8 cellular contexts compared by ENCODE assay signal in genomic region chr9:104808030-104808614, GRCh38. TPM values are rescaled to one million over a fixed set of nuclear protein-coding genes. Genes with fewer than 3 reads are reported as not detected.
A peak's percentile ranks its signal among the peaks of the same experiment; 100 is the strongest.
DNase-seq lines count a peak whose midpoint lies in the region; ATAC-seq, FAIRE-seq and TF ChIP-seq lines count a peak whose summit lies in the region.

No MANE protein-coding gene starts in this region.

- no peaks in the 10 kb centered on the region for H3K27me3 ChIP-seq in H7 (ENCODE audit: control insufficient read depth, insufficient read depth, low read length)
- no peaks in the 10 kb centered on the region for H3K27me3 ChIP-seq in H1 (replicated peaks in 1 of 4; ENCODE audit: control insufficient read depth in 3 of 4, extremely low read depth in 1 of 4, insufficient read depth in 3 of 4, low read length in 3 of 4)
- no peaks in the 10 kb centered on the region for H3K27me3 ChIP-seq in neural progenitor cell
- no peaks in the 10 kb centered on the region for H3K27me3 ChIP-seq in tibial nerve

- H3K23ac ChIP-seq in H1 (ENCODE audit: insufficient read length), result no peak overlapping the region

- H4K91ac ChIP-seq in H1 (replicated peaks; ENCODE audit: insufficient read length, low read length), result no peak overlapping the region

- H3K4me3 ChIP-seq in H7 (ENCODE audit: insufficient read depth, low read depth, low read length) (no peak overlapping the region), H1 (ENCODE audit: extremely low read depth in 1 of 4, insufficient read depth in 2 of 4, low read depth in 3 of 4, low read length in 4 of 4) (no peak overlapping the region), neural progenitor cell (no peak overlapping the region), tibial nerve (no peak overlapping the region)

- no peak for TF ChIP-seq EP300 in H1 (IDR thresholded peaks at IDR 0.05; ENCODE audit: borderline replicate concordance in 1 of 2, low read depth in 2 of 2, low read length in 2 of 2)
- TF ChIP-seq EP300 in tibial nerve (IDR thresholded peaks at IDR 0.05), result no peak

- no peak overlapping the region for H2AK5ac ChIP-seq in H1 (ENCODE audit: low read depth, low read length)

- peak; percentile 54 for DNase-seq in H7
- DNase-seq in NCI-H2196 (lab: John Stamatoyannopoulos, UW; ENCODE audit: unreplicated experiment), result peak; percentile 85
- DNase-seq in H1 (ENCODE audit: low read depth in 1 of 2, low spot score in 2 of 2), result peak in 1 of 2 experiments; percentile 59
- DNase-seq in neural progenitor cell (ENCODE audit: low spot score), result peak; percentile 40
- no peak for DNase-seq in effector memory CD8-positive, alpha-beta T cell
- DNase-seq in tibial nerve (ENCODE audit: low spot score in 2 of 2), result no peak
- no peak for DNase-seq in activated T-cell treated with anti-CD3 and anti-CD28 coated beads, Interleukin-2, amount 50 U/mL, for 48 hours

- no peak overlapping the region for H4K8ac ChIP-seq in H1 (ENCODE audit: extremely low read depth, insufficient read depth, low read length)

- peaks cover 21% of the 10 kb centered on the region for H3K36me3 Mint-ChIP-seq in neural progenitor cell
- peaks cover 27% of the 10 kb centered on the region for H3K36me3 Mint-ChIP-seq in effector memory CD8-positive, alpha-beta T cell (ENCODE audit: insufficient read depth)

- H3K4me1 ChIP-seq in H1 (replicated peaks in 1 of 4; ENCODE audit: control insufficient read depth in 3 of 4, insufficient read depth in 4 of 4, low read length in 3 of 4), result peaks cover 0 to 2% (median 0%) of the 10 kb centered on the region in 4 experiments; a peak in 3 of 7 replicates
- no peaks in the 10 kb centered on the region for H3K4me1 ChIP-seq in neural progenitor cell
- peaks cover 0 to 15% (median 3%) of the 10 kb centered on the region in 4 donors for H3K4me1 ChIP-seq in tibial nerve

- H3K56ac ChIP-seq in H1 (replicated peaks; ENCODE audit: insufficient read length, low read depth, low read length), result no peak overlapping the region

- H3K9me3 ChIP-seq in H1 (ENCODE audit: insufficient read depth in 2 of 2, low read depth in 1 of 2, low read length in 1 of 2) (no peaks in the 10 kb centered on the region), neural progenitor cell (ENCODE audit: low read depth) (no peaks in the 10 kb centered on the region), tibial nerve (no peaks in the 10 kb centered on the region)

- TF ChIP-seq POLR2A in H1 (IDR thresholded peaks at IDR 0.05; ENCODE audit: control extremely low read depth in 1 of 2, low read depth in 2 of 2, low read length in 2 of 2) (no peak), tibial nerve (IDR thresholded peaks at IDR 0.05) (no peak)

- no peak overlapping the region for H2BK5ac ChIP-seq in H1 (ENCODE audit: low read depth, low read length)

- no peaks in the 10 kb centered on the region for H3K4me1 Mint-ChIP-seq in neural progenitor cell
- H3K4me1 Mint-ChIP-seq in effector memory CD8-positive, alpha-beta T cell (ENCODE audit: low read depth in 2 of 2), result no peaks in the 10 kb centered on the region

- no peak overlapping the region for H2BK120ac ChIP-seq in H1 (replicated peaks; ENCODE audit: low read depth, low read length)

- H2BK20ac ChIP-seq in H1 (ENCODE audit: low read length), result no peak overlapping the region

- H3K79me1 ChIP-seq in H1 (ENCODE audit: low read depth, low read length), result no peaks in the 10 kb centered on the region

- no peak overlapping the region for H3K4ac ChIP-seq in H1 (replicated peaks; ENCODE audit: insufficient read length, low read depth, low read length)

- H3K4me3 Mint-ChIP-seq in neural progenitor cell, result no peak overlapping the region
- H3K4me3 Mint-ChIP-seq in effector memory CD8-positive, alpha-beta T cell, result no peak overlapping the region

- no peak for ATAC-seq in effector memory CD8-positive, alpha-beta T cell (replicated peaks)
- ATAC-seq in HG03442 (IDR thresholded peaks at IDR 0.05; ENCODE audit: unreplicated experiment), result no peak

- no peak overlapping the region for H3K27ac Mint-ChIP-seq in neural progenitor cell
- H3K27ac Mint-ChIP-seq in effector memory CD8-positive, alpha-beta T cell, result no peak overlapping the region

- POLR2A ChIA-PET in H1 (lab: Charles Lee; ENCODE audit: partially characterized antibody), result interaction anchor here (0.6 kb wide), 1 partner anchor 21 kb away, joined by 3 read pairs; no protein-coding TSS in a partner anchor

- H3F3A ChIP-seq in neural progenitor cell (ENCODE audit: low read depth), result no peaks in the 10 kb centered on the region

- no peaks in the 10 kb centered on the region for H3K23me2 ChIP-seq in H1 (ENCODE audit: low read depth, low read length)

- no peaks in the 10 kb centered on the region for H3K79me2 ChIP-seq in H1 (ENCODE audit: control insufficient read depth in 1 of 2, insufficient read depth in 2 of 2, low read length in 2 of 2)
- no peaks in the 10 kb centered on the region for H3K79me2 ChIP-seq in neural progenitor cell (ENCODE audit: low read depth)

- peaks cover 5% of the 10 kb centered on the region for H3K27me3 Mint-ChIP-seq in neural progenitor cell (ENCODE audit: insufficient read depth, low read depth)
- H3K27me3 Mint-ChIP-seq in effector memory CD8-positive, alpha-beta T cell, result no peaks in the 10 kb centered on the region

- no peak overlapping the region for H4K5ac ChIP-seq in H1 (ENCODE audit: insufficient read length, low read depth, low read length)

- H3K9ac ChIP-seq in H1 (replicated peaks in 1 of 4; ENCODE audit: extremely low read depth in 1 of 4, low read depth in 3 of 4, low read length in 3 of 4) (no peak overlapping the region), neural progenitor cell (no peak overlapping the region)

- no peaks in the 10 kb centered on the region for H3K36me3 ChIP-seq in H7 (replicated peaks; ENCODE audit: control insufficient read depth, insufficient read depth, low read length)
- peaks cover 0 to 29% (median 9%) of the 10 kb centered on the region in 4 experiments; a peak in 7 of 8 replicates for H3K36me3 ChIP-seq in H1 (ENCODE audit: control insufficient read depth in 2 of 4, insufficient read depth in 4 of 4, low read length in 3 of 4)
- no peaks in the 10 kb centered on the region for H3K36me3 ChIP-seq in neural progenitor cell
- peaks cover 0 to 96% (median 11%) of the 10 kb centered on the region in 3 donors for H3K36me3 ChIP-seq in tibial nerve

- H2AFZ ChIP-seq in H1 (ENCODE audit: low read length), result no peak overlapping the region
- no peak overlapping the region for H2AFZ ChIP-seq in neural progenitor cell (replicated peaks)

- H2BK12ac ChIP-seq in H1 (ENCODE audit: low read depth, low read length), result no peak overlapping the region

- TF ChIP-seq RAD21 in H1 (IDR thresholded peaks at IDR 0.05 in 1 of 2, conservative IDR thresholded peaks at IDR 0.05 in 1 of 2; ENCODE audit: low read depth in 2 of 2, low read length in 2 of 2), result peak; percentile 84 to 88

- H3K4me2 ChIP-seq in H1 (ENCODE audit: insufficient read depth in 1 of 2, low read depth in 2 of 2, low read length in 2 of 2) (no peak overlapping the region), neural progenitor cell (no peak overlapping the region)

- H2BK15ac ChIP-seq in H1 (ENCODE audit: low read length), result no peak overlapping the region

- no peak overlapping the region for H3K14ac ChIP-seq in H1 (ENCODE audit: insufficient read length)

- CTCF ChIA-PET in H1 (lab: Charles Lee; ENCODE audit: partially characterized antibody), result interaction anchor here (0.7 to 1.8 kb wide), 17 partner anchors 9 to 1174 kb away, joined by 3 to 8 read pairs (median 3); no protein-coding TSS in a partner anchor

- TF ChIP-seq CTCF in H1 (IDR thresholded peaks at IDR 0.05; ENCODE audit: control extremely low read depth in 1 of 3, insufficient read depth in 1 of 3, low read depth in 1 of 3, low read length in 3 of 3) (peak in 2 of 3 experiments; percentile 55 to 61; a peak in 3 of 4 replicates), neural progenitor cell (IDR thresholded peaks at IDR 0.05) (peak; percentile 43), tibial nerve (IDR thresholded peaks at IDR 0.05) (peak in 2 of 5 experiments; percentile 14 to 15)

- FAIRE-seq in H1 (lab: Jason Lieb, UNC), result no peak

- no peaks in the 10 kb centered on the region for H3K9me3 Mint-ChIP-seq in neural progenitor cell
- no peaks in the 10 kb centered on the region for H3K9me3 Mint-ChIP-seq in effector memory CD8-positive, alpha-beta T cell

- no peak overlapping the region for H3K18ac ChIP-seq in H1 (ENCODE audit: extremely low read depth, low read length)

- WGBS in H1 (ENCODE audit: extremely low coverage in 1 of 2, insufficient coverage in 1 of 2, insufficient read length in 1 of 2, insufficient replicate concordance in 2 of 2, low coverage in 1 of 2, low lambda C conversion rate in 2 of 2, missing lambda C conversion rate in 1 of 2), 2 experiments, result 81% methylated on average over 3 of the region's 3 CpGs; no CpG with 5 or more reads in 1 of the 2 experiments
- 42 to 46% methylated on average over 3 of the region's 3 CpGs for WGBS in tibial nerve, 2 donors

- H3K27ac ChIP-seq in H1 (ENCODE audit: low read depth, low read length) (no peak overlapping the region), neural progenitor cell (no peak overlapping the region), tibial nerve (no peak overlapping the region)

- H4K20me1 ChIP-seq in H1 (replicated peaks in 1 of 2; ENCODE audit: control insufficient read depth in 1 of 2, insufficient read depth in 2 of 2, low read length in 2 of 2), result no peaks in the 10 kb centered on the region
- no peaks in the 10 kb centered on the region for H4K20me1 ChIP-seq in neural progenitor cell (ENCODE audit: low read depth)

TF ChIP-seq in H1, 55 proteins besides CTCF, POLR2A, EP300 and RAD21 (continues in another document):
- TF ChIP-seq CTBP2 (IDR thresholded peaks at IDR 0.05; ENCODE audit: borderline replicate concordance, insufficient read depth, insufficient read length, low read length) (no peak), ZNF274 (IDR thresholded peaks at IDR 0.05; ENCODE audit: borderline replicate concordance, extremely low read depth, low read length) (no peak), SP4 (IDR thresholded peaks at IDR 0.05; ENCODE audit: low read length) (no peak), CHD1 (IDR thresholded peaks at IDR 0.05; ENCODE audit: low read depth, low read length) (no peak), CBX5 (IDR thresholded peaks at IDR 0.05; ENCODE audit: low read depth, low read length) (no peak), BRCA1 (IDR thresholded peaks at IDR 0.05; ENCODE audit: low read depth, low read length) (no peak)

RNA-seq across cellular contexts. Expression of gene NIPSNAP3B, which starts 44.2 kb away (rescaled TPM):
- total RNA-seq in H7 (2014; rRNA removed; shearing (Covaris generic)), result 0.59 and 0.81 TPM in 2 replicates
- total RNA-seq in H1 (2021; fragmentation: NEBNext Ultra II Directional; extraction: Animal tissue kit (Norgen Biotek cat#: 25700)), result 0.29 and 0.34 TPM in 2 replicates
- 0.14 and 0.20 TPM in 2 replicates for polyA plus RNA-seq in H1 (2011; rRNA removed)
- 0.21 TPM for polyA plus RNA-seq in H1 (2011; cell fraction: cytosol; rRNA removed)
- polyA plus RNA-seq in H1 (2011; cell fraction: nucleus; rRNA removed), result 0.14 TPM
- 0.39 to 0.43 TPM (median 0.42 TPM) in 3 of 4 replicates, not detected in the other for polyA plus RNA-seq in H1 (2012, experiment 1 of 2)
- polyA plus RNA-seq in H1 (2012, experiment 2 of 2), result not detected
- polyA plus RNA-seq in H1 (2013, experiment 1 of 2), result 0.32 TPM
- polyA plus RNA-seq in H1 (2013, experiment 2 of 2), result 0.29 TPM
- 0.09 and 0.68 TPM in 2 replicates for polyA minus RNA-seq in H1 (2011; rRNA and poly(A)+ RNA removed)
- not detected for polyA minus RNA-seq in H1 (2011; cell fraction: cytosol; rRNA and poly(A)+ RNA removed)
- not detected for polyA minus RNA-seq in H1 (2011; cell fraction: nucleus; rRNA and poly(A)+ RNA removed)
- 1.3 and 2.1 TPM in 2 replicates for total RNA-seq in neural progenitor cell (ENCODE audit: low replicate concordance)
- total RNA-seq in tibial nerve, result 10 to 100 TPM in 1 of 4 donors, 1 to 10 TPM in 3; 2.4 to 11.1 (median 2.9) TPM

Comparison
In these comparisons a context has a peak if more than half of its experiments do, and no peak if none do; other contexts are left out.
1. DNase-seq: peak in H7 (single experiment), NCI-H2196 (single experiment) and neural progenitor cell (single experiment); none in effector memory CD8-positive, alpha-beta T cell (0 of 3), tibial nerve (0 of 2) and activated T-cell treated with anti-CD3 and anti-CD28 coated beads, Interleukin-2, amount 50 U/mL, for 48 hours (0 of 2).